In the genomic region with DNA sequence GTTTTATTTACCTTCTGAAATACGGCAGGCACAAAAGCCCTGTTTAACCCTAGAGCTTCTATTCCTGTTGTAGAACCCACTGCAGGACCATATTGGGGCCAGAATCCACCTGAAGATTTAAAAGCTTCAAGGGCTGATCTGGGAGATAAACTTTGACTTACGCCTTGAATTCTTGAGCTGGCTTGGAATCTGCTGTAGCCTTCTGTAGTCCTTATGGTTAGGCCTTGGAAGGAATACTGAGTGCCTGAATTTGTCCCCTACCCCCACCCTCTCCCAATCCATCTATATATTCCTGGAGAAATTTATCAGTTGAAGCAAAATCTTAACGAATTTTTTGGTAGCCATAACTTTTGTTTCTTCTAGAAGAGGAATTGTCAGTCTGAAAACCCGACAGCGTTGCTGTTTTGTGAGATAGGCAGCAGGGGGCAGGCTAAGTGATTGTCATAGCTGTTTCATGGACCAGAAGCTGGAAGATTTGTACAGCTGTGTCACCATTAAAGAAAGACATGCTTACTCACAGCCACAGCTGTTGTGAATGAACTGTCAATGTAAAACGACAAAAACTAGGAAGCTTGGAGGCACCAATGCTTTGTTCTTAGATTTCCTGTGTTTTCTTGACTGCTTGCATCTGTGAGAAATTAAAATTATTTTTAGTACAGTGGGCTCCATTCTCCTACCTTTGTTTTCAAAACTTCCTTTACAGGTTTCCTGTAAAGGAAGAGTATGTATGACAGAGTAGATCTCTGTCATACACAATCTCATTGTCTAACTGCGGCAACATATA, we compare ENCODE assay signal across 8 cellular contexts. TPM values are rescaled to one million over a fixed set of nuclear protein-coding genes. Genes with fewer than 3 reads are reported as not detected.
DNase-seq lines count a peak whose midpoint lies in the region; ATAC-seq and TF ChIP-seq lines count a peak whose summit lies in the region.

No MANE protein-coding gene starts in this region.

- POLR2A ChIA-PET in CD8-positive, alpha-beta T cell (lab: Charles Lee): interaction anchor here (1.4 to 2.1 kb wide), 2 partner anchors 12 to 132 kb away, joined by 3 to 5 read pairs; partner anchors contain the start of gene LXN

- H3F3A ChIP-seq in neural progenitor cell (ENCODE audit: low read depth): no peaks in the 10 kb centered on the region

- H2AFZ ChIP-seq in neural progenitor cell (replicated peaks): no peak overlapping the region

- no peaks in the 10 kb centered on the region for H3K9me3 ChIP-seq in CD8-positive, alpha-beta T cell (ENCODE audit: low read length)
- H3K9me3 ChIP-seq in neural progenitor cell (ENCODE audit: low read depth) (no peaks in the 10 kb centered on the region), uterus (no peaks in the 10 kb centered on the region)

- peak; percentile 52 for TF ChIP-seq CTCF in CD8-positive, alpha-beta T cell (IDR thresholded peaks at IDR 0.05)
- TF ChIP-seq CTCF in neural progenitor cell (IDR thresholded peaks at IDR 0.05) (peak; percentile 74), uterus (IDR thresholded peaks at IDR 0.05) (peak; percentile 24 to 55 (median 54))

- no peaks in the 10 kb centered on the region for H3K27me3 Mint-ChIP-seq in CD8-positive, alpha-beta T cell (ENCODE audit: low read depth)
- H3K27me3 Mint-ChIP-seq in activated T-cell treated with anti-CD3 and anti-CD28 coated beads, Interleukin-2, amount 50 U/mL, for 24 hours: no peaks in the 10 kb centered on the region
- peaks cover 2% of the 10 kb centered on the region for H3K27me3 Mint-ChIP-seq in neural progenitor cell (ENCODE audit: insufficient read depth, low read depth)

- H3K36me3 ChIP-seq in CD8-positive, alpha-beta T cell (ENCODE audit: insufficient read depth, low read length): peaks cover 22% of the 10 kb centered on the region
- H3K36me3 ChIP-seq in neural progenitor cell (peaks cover 4% of the 10 kb centered on the region), uterus (no peaks in the 10 kb centered on the region)

- no peak overlapping the region for H3K4me2 ChIP-seq in neural progenitor cell

- H3K27ac Mint-ChIP-seq in CD8-positive, alpha-beta T cell: no peak overlapping the region
- peak overlapping the region; percentile 14 for H3K27ac Mint-ChIP-seq in activated T-cell treated with anti-CD3 and anti-CD28 coated beads, Interleukin-2, amount 50 U/mL, for 24 hours
- H3K27ac Mint-ChIP-seq in neural progenitor cell: no peak overlapping the region

- H3K4me3 ChIP-seq in CD8-positive, alpha-beta T cell (ENCODE audit: low read depth, low read length): no peak overlapping the region
- no peak overlapping the region for H3K4me3 ChIP-seq in neural progenitor cell
- no peak overlapping the region for H3K4me3 ChIP-seq in uterus

- no peaks in the 10 kb centered on the region for H4K20me1 ChIP-seq in neural progenitor cell (ENCODE audit: low read depth)

- intact Hi-C loops in CD8-positive, alpha-beta T cell (cut with DNase I, micrococcal nuclease): loop anchor here (1.0 to 10.0 kb wide), 3 partner anchors 13 to 555 kb away; partner anchors contain the start of genes LXN (in 1 of the 2) and SHOX2 (in 1 of the 2)
- intact Hi-C loops in uterus (cut with DNase I; ENCODE audit: low total_unique reads): no loop called here

- H3K4me1 ChIP-seq in CD8-positive, alpha-beta T cell (ENCODE audit: insufficient read depth, low read length): no peaks in the 10 kb centered on the region
- no peaks in the 10 kb centered on the region for H3K4me1 ChIP-seq in neural progenitor cell
- no peaks in the 10 kb centered on the region for H3K4me1 ChIP-seq in uterus

- CTCF ChIA-PET in CD8-positive, alpha-beta T cell (lab: Charles Lee): interaction anchor here (0.7 to 3.7 kb wide), 17 partner anchors 13 to 148 kb away, joined by 3 to 37 read pairs (median 4); partner anchors contain the start of genes GFM1, LXN and MFSD1

- H3K27me3 ChIP-seq in CD8-positive, alpha-beta T cell (ENCODE audit: insufficient read depth, low read length): no peaks in the 10 kb centered on the region
- no peaks in the 10 kb centered on the region for H3K27me3 ChIP-seq in neural progenitor cell
- no peaks in the 10 kb centered on the region for H3K27me3 ChIP-seq in uterus

- no peak overlapping the region for H3K9ac ChIP-seq in neural progenitor cell

- TF ChIP-seq POLR2A in uterus (IDR thresholded peaks at IDR 0.05): no peak

- no peak overlapping the region for H3K4me3 Mint-ChIP-seq in CD8-positive, alpha-beta T cell
- H3K4me3 Mint-ChIP-seq in activated T-cell treated with anti-CD3 and anti-CD28 coated beads, Interleukin-2, amount 50 U/mL, for 24 hours: no peak overlapping the region
- no peak overlapping the region for H3K4me3 Mint-ChIP-seq in neural progenitor cell

- H3K9me3 Mint-ChIP-seq in CD8-positive, alpha-beta T cell: no peaks in the 10 kb centered on the region
- H3K9me3 Mint-ChIP-seq in activated T-cell treated with anti-CD3 and anti-CD28 coated beads, Interleukin-2, amount 50 U/mL, for 24 hours: no peaks in the 10 kb centered on the region
- H3K9me3 Mint-ChIP-seq in neural progenitor cell: no peaks in the 10 kb centered on the region

- no peak overlapping the region for H3K27ac ChIP-seq in CD8-positive, alpha-beta T cell (ENCODE audit: low read depth, low read length)
- H3K27ac ChIP-seq in neural progenitor cell (no peak overlapping the region), uterus (peak overlapping the region; percentile 13 to 38)

- peak; percentile 83 for ATAC-seq in CD8-positive, alpha-beta T cell
- ATAC-seq in GM19023 (IDR thresholded peaks at IDR 0.05; ENCODE audit: unreplicated experiment) (peak; percentile 70), HG03103 (IDR thresholded peaks at IDR 0.05; ENCODE audit: low read depth, unreplicated experiment) (peak; percentile 84)

- peak in 4 of 7 experiments; percentile 16 to 50 (median 48) for DNase-seq in CD8-positive, alpha-beta T cell
- DNase-seq in NCI-H460 (ENCODE audit: extremely low read depth, low read depth): peak; percentile 46
- peak; percentile 45 for DNase-seq in activated T-cell treated with anti-CD3 and anti-CD28 coated beads, Interleukin-2, amount 50 U/mL, for 24 hours
- peak; percentile 72 for DNase-seq in fibroblast of gingiva (ENCODE audit: low read depth)
- peak; percentile 66 for DNase-seq in neural progenitor cell (ENCODE audit: low spot score)
- peak; percentile 29 to 46 for DNase-seq in uterus

- H3K36me3 Mint-ChIP-seq in CD8-positive, alpha-beta T cell: peaks cover 76% of the 10 kb centered on the region
- peaks cover 90% of the 10 kb centered on the region for H3K36me3 Mint-ChIP-seq in activated T-cell treated with anti-CD3 and anti-CD28 coated beads, Interleukin-2, amount 50 U/mL, for 24 hours (ENCODE audit: low read depth)
- peaks cover 8% of the 10 kb centered on the region for H3K36me3 Mint-ChIP-seq in neural progenitor cell

- no peaks in the 10 kb centered on the region for H3K79me2 ChIP-seq in neural progenitor cell (ENCODE audit: low read depth)

- peaks cover 5% of the 10 kb centered on the region for H3K4me1 Mint-ChIP-seq in CD8-positive, alpha-beta T cell (ENCODE audit: low read depth)
- peaks cover 20% of the 10 kb centered on the region for H3K4me1 Mint-ChIP-seq in activated T-cell treated with anti-CD3 and anti-CD28 coated beads, Interleukin-2, amount 50 U/mL, for 24 hours (ENCODE audit: low read depth)
- H3K4me1 Mint-ChIP-seq in neural progenitor cell: no peaks in the 10 kb centered on the region

RNA-seq across cellular contexts. Expression of gene LXN, which starts 12.8 kb away (rescaled TPM):
- 1 to 10 TPM in 1 of 2 experiments, under 1 TPM in 1; 1.00 to 1.1 TPM for total RNA-seq in CD8-positive, alpha-beta T cell
- 35.7 and 42.6 TPM in 2 replicates for total RNA-seq in NCI-H460 (2014; rRNA removed; shearing (Covaris generic))
- 23.0 and 27.9 TPM in 2 replicates for polyA plus RNA-seq in NCI-H460 (2014; cell fraction: nucleus; rRNA removed)
- total RNA-seq in neural progenitor cell (ENCODE audit: low replicate concordance) (20.7 and 25.9 TPM in 2 replicates), uterus (10 to 100 TPM; 25.3 to 49.7 (median 34.8) TPM)

RNA-seq across cellular contexts. Expression of gene GFM1, which starts 15.3 kb away (rescaled TPM):
- 10 to 100 TPM; 34.7 to 38.7 TPM for total RNA-seq in CD8-positive, alpha-beta T cell
- total RNA-seq in NCI-H460 (2014; rRNA removed; shearing (Covaris generic)): 32.8 and 48.7 TPM in 2 replicates
- 44.7 and 64.1 TPM in 2 replicates for polyA plus RNA-seq in NCI-H460 (2014; cell fraction: nucleus; rRNA removed)
- total RNA-seq in neural progenitor cell (ENCODE audit: low replicate concordance): 25.8 and 52.0 TPM in 2 replicates
- 10 to 100 TPM; 32.6 to 81.4 (median 50.9) TPM for total RNA-seq in uterus

Comparison
In these comparisons a context has a peak if more than half of its experiments do, and no peak if none do; other contexts are left out.
1. H3K27ac ChIP-seq: peak in uterus (2 of 2); none in CD8-positive, alpha-beta T cell (single experiment) and neural progenitor cell (single experiment).
2. RNA of gene LXN, which starts 12.8 kb away (total RNA-seq): 25.3 to 49.7 TPM in uterus, 35.7 to 42.6 TPM in NCI-H460 and 20.7 to 25.9 TPM in neural progenitor cell; 1.00 to 1.1 TPM in CD8-positive, alpha-beta T cell; every median in the first group is over 10 times any median in the second.
3. Peak in every context shown above with its lines, with median percentiles within 50 percentile points of each other: ATAC-seq, DNase-seq and CTCF ChIP-seq.